ENCODE assay signal across 8 cellular contexts in genomic region chr15:85581495-85581894, GRCh38.
DNase-seq lines count a peak whose midpoint lies in the region; ATAC-seq and TF ChIP-seq lines count a peak whose summit lies in the region.

No MANE protein-coding gene starts in this region.

- peaks cover 74% of the 10 kb centered on the region for H3K4me1 Mint-ChIP-seq in stimulated activated effector memory CD8-positive, alpha-beta T cell treated with anti-CD3 and anti-CD28 coated beads, Interleukin-12 subunit alpha, Interleukin-12 subunit beta, amount 100 ng/mL, for 72 hours

- peaks cover 98% of the 10 kb centered on the region for H3K4me1 ChIP-seq in left ventricle myocardium inferior

- DNase-seq in NAMALWA (ENCODE audit: low spot score) (peak; percentile 34), left ventricle myocardium inferior (peak; percentile 71), inferior parietal cortex (ENCODE audit: extremely low spot score) (no peak), NCI-H1436 (lab: John Stamatoyannopoulos, UW) (no peak), NCI-H187 (lab: John Stamatoyannopoulos, UW) (no peak)
- DNase-seq in activated T-helper 1 cell treated with anti-CD3 and anti-CD28 coated beads, Interleukin-2, amount 50 U/mL, for 16 hours (ENCODE audit: low read depth in 1 of 2, low spot score in 1 of 2) = peak; percentile 4 to 7
- DNase-seq in stimulated activated effector memory CD8-positive, alpha-beta T cell treated with anti-CD3 and anti-CD28 coated beads, Interleukin-12 subunit alpha, Interleukin-12 subunit beta, amount 100 ng/mL, for 72 hours (ENCODE audit: low spot score in 2 of 2) = peak; percentile 14 to 59

- intact Hi-C loops in left ventricle myocardium inferior (cut with micrococcal nuclease) = loop anchor here (10.0 kb wide), 1 partner anchor 87 kb away; no protein-coding TSS in a partner anchor

- peak overlapping the region; percentile 98 for H3K27ac Mint-ChIP-seq in stimulated activated effector memory CD8-positive, alpha-beta T cell treated with anti-CD3 and anti-CD28 coated beads, Interleukin-12 subunit alpha, Interleukin-12 subunit beta, amount 100 ng/mL, for 72 hours

- H3K4me3 Mint-ChIP-seq in stimulated activated effector memory CD8-positive, alpha-beta T cell treated with anti-CD3 and anti-CD28 coated beads, Interleukin-12 subunit alpha, Interleukin-12 subunit beta, amount 100 ng/mL, for 72 hours = peak overlapping the region; percentile 86

- H3K27me3 ChIP-seq in left ventricle myocardium inferior (ENCODE audit: low read depth) = no peaks in the 10 kb centered on the region

- no peaks in the 10 kb centered on the region for H3K9me3 ChIP-seq in left ventricle myocardium inferior (replicated peaks)

- peak overlapping the region; percentile 66 for H3K4me3 ChIP-seq in left ventricle myocardium inferior

- H3K27ac ChIP-seq in left ventricle myocardium inferior (replicated peaks) = peak overlapping the region; percentile 93

- ATAC-seq in stimulated activated effector memory CD8-positive, alpha-beta T cell treated with anti-CD3 and anti-CD28 coated beads, Interleukin-12 subunit alpha, Interleukin-12 subunit beta, amount 100 ng/mL, for 72 hours = peak; percentile 44
- ATAC-seq in HG03159 (IDR thresholded peaks at IDR 0.05; ENCODE audit: unreplicated experiment) = no peak

- peaks cover 78% of the 10 kb centered on the region for H3K36me3 Mint-ChIP-seq in stimulated activated effector memory CD8-positive, alpha-beta T cell treated with anti-CD3 and anti-CD28 coated beads, Interleukin-12 subunit alpha, Interleukin-12 subunit beta, amount 100 ng/mL, for 72 hours

- no peak for TF ChIP-seq CTCF in left ventricle myocardium inferior (IDR thresholded peaks at IDR 0.05; ENCODE audit: borderline replicate concordance)

- H3K36me3 ChIP-seq in left ventricle myocardium inferior = peaks cover 20% of the 10 kb centered on the region

- no peaks in the 10 kb centered on the region for H3K9me3 Mint-ChIP-seq in stimulated activated effector memory CD8-positive, alpha-beta T cell treated with anti-CD3 and anti-CD28 coated beads, Interleukin-12 subunit alpha, Interleukin-12 subunit beta, amount 100 ng/mL, for 72 hours

Comparison
In these comparisons a context has a peak if more than half of its experiments do, and no peak if none do; other contexts are left out.
1. DNase-seq: peak in NAMALWA (single experiment), activated T-helper 1 cell treated with anti-CD3 and anti-CD28 coated beads, Interleukin-2, amount 50 U/mL, for 16 hours (2 of 2), left ventricle myocardium inferior (single experiment) and stimulated activated effector memory CD8-positive, alpha-beta T cell treated with anti-CD3 and anti-CD28 coated beads, Interleukin-12 subunit alpha, Interleukin-12 subunit beta, amount 100 ng/mL, for 72 hours (2 of 2); none in inferior parietal cortex (single experiment), NCI-H1436 (single experiment) and NCI-H187 (0 of 2).